8 cellular contexts compared by ENCODE assay signal in the genomic region with DNA sequence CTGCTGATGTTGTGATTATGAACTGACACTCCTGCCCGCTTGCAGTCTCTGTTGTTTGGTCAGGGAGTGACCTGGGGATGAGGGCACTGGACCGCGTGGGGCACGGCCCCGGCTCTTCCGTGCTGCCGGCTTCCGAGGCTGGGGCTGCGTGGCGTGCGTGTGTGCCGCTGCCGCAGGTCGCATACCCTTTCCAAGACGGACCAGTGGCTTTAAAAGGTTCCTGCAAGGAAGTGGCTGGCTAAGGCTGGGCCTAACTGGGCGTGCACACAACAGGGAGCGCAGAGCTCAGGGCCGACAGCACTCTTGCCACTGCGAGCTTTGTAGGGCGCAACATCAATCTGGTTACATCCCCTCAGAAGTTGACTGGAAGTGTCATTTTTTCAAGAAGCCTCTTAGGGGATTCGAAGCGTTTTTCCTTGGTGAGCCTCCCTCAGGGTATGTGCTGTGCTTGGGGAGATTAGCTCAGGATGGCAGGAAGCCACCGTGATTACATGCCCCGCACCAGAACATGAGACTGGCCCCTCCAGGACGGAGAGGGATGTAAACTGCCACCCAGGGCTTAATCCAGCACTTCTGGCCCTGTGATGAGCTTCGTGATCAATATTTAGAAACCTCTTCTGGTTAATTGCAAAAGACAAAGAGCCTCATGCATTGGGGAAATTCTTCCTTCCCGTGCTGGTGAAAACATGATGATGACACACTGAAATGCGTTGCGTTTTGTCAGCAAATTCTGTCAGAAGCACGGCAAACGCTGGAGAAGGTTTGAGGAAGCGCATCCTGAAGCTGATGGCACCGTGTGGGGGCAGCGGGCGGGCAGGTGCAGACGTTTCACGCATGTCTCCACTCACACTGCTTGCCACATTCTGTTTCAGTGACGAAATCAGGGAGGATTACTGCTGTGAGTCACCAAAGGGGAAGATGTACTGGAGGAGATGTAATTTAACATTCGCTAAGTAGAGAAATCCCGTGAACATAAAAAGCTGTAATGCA. TPM values are rescaled to one million over a fixed set of nuclear protein-coding genes. Genes with fewer than 3 reads are reported as not detected.
DNase-seq lines count a peak whose midpoint lies in the region; ATAC-seq and TF ChIP-seq lines count a peak whose summit lies in the region.

No MANE protein-coding gene starts in this region.

- H3K9me3 ChIP-seq in SK-N-MC (ENCODE audit: low read depth, low read length), result no peaks in the 10 kb centered on the region

- peak; percentile 96 for DNase-seq in CD1c-positive myeloid dendritic cell (ENCODE audit: extremely low spot score)
- no peak for DNase-seq in SK-N-MC (ENCODE audit: low read depth, low spot score)
- DNase-seq in neural crest cell (ENCODE audit: low read depth, low spot score), result no peak
- no peak for DNase-seq in NCI-H2107 treated with DMSO at 0.1 percent for 48 hours (lab: John Stamatoyannopoulos, UW; ENCODE audit: unreplicated experiment)
- no peak for DNase-seq in COLO829 (ENCODE audit: low spot score)
- DNase-seq in H7, result no peak

- H3K36me3 Mint-ChIP-seq in neural crest cell (ENCODE audit: low read depth), result no peaks in the 10 kb centered on the region

- peak overlapping the region; percentile 67 for H3K27ac ChIP-seq in SK-N-MC

- H3K27me3 Mint-ChIP-seq in neural crest cell (ENCODE audit: low read depth), result no peaks in the 10 kb centered on the region

- no peaks in the 10 kb centered on the region for H3K9me3 Mint-ChIP-seq in neural crest cell

- no peak overlapping the region for H3K4me3 ChIP-seq in SK-N-MC
- no peak overlapping the region for H3K4me3 ChIP-seq in H7 (ENCODE audit: insufficient read depth, low read depth, low read length)

- peaks cover 5% of the 10 kb centered on the region for H3K4me1 Mint-ChIP-seq in neural crest cell

- no peaks in the 10 kb centered on the region for H3K27me3 ChIP-seq in H7 (ENCODE audit: control insufficient read depth, insufficient read depth, low read length)

- H3K36me3 ChIP-seq in SK-N-MC (ENCODE audit: insufficient read depth, low read length) (peaks cover 29% of the 10 kb centered on the region), H7 (replicated peaks; ENCODE audit: control insufficient read depth, insufficient read depth, low read length) (peaks cover 2% of the 10 kb centered on the region)

- ATAC-seq in esophagus mucosa, result peak; percentile 92
- ATAC-seq in HG02623 (IDR thresholded peaks at IDR 0.05; ENCODE audit: unreplicated experiment), result no peak

- H3K9ac ChIP-seq in SK-N-MC (ENCODE audit: insufficient read length), result peak overlapping the region; percentile 34

- no peak for TF ChIP-seq CTCF in neural crest cell (conservative IDR thresholded peaks at IDR 0.05)

- no peak overlapping the region for H3K4me3 Mint-ChIP-seq in neural crest cell

- peak overlapping the region; percentile 46 for H3K27ac Mint-ChIP-seq in neural crest cell (ENCODE audit: unreplicated experiment)

RNA-seq across cellular contexts. Expression of a gene that starts 11.1 kb away (rescaled TPM):
- 59.4 TPM for total RNA-seq in esophagus mucosa
- 72.1 and 74.0 TPM in 2 replicates for total RNA-seq in neural crest cell
- 65.4 and 80.6 TPM in 2 replicates for total RNA-seq in H7 (2014; rRNA removed; shearing (Covaris generic))

RNA-seq across cellular contexts. Expression of a gene that starts 46.2 kb away (rescaled TPM):
- total RNA-seq in esophagus mucosa (11.0 TPM), neural crest cell (22.8 and 24.0 TPM in 2 replicates)
- 12.6 and 16.1 TPM in 2 replicates for total RNA-seq in H7 (2014; rRNA removed; shearing (Covaris generic))

RNA-seq across cellular contexts. Expression of a gene that starts 51.8 kb away (rescaled TPM):
- total RNA-seq in esophagus mucosa, result 89.4 TPM
- total RNA-seq in neural crest cell, result 218 and 219 TPM in 2 replicates
- total RNA-seq in H7 (2014; rRNA removed; shearing (Covaris generic)), result 267 and 360 TPM in 2 replicates
